17 cellular contexts compared by ENCODE assay signal in genomic region chr6:168276576-168277273, GRCh38. TPM values are rescaled to one million over a fixed set of nuclear protein-coding genes. Genes with fewer than 3 reads are reported as not detected.
"Had no signal": no experiment of that assay in that cellular context is flagged by ENCODE, and none has a peak within 500 bp of the region (broad histone marks: within the 10 kb centered on the region; RNA-seq: fewer than 3 reads in every experiment).

No MANE protein-coding gene starts in this region.

- H3K36me3 Mint-ChIP-seq: naive thymus-derived CD4-positive, alpha-beta T cell; type B pancreatic cell had no signal

- H3K4me3 Mint-ChIP-seq: effector memory CD8-positive, alpha-beta T cell; naive thymus-derived CD4-positive, alpha-beta T cell; type B pancreatic cell had no signal

- H3K27ac ChIP-seq: epithelial cell of prostate, esophagus muscularis mucosa, gastrocnemius medialis, heart right ventricle, sigmoid colon, skin epidermis had no signal

- H3K9me3 Mint-ChIP-seq: effector memory CD8-positive, alpha-beta T cell; type B pancreatic cell had no signal

- H3K4me1 ChIP-seq: esophagus muscularis mucosa, gastrocnemius medialis, sigmoid colon had no signal

- DNase-seq: effector memory CD8-positive, alpha-beta T cell; gastrocnemius medialis; heart right ventricle; islet precursor cell; mammary epithelial cell; naive thymus-derived CD4-positive, alpha-beta T cell; sigmoid colon; stimulated activated CD4-positive, alpha-beta T cell treated with anti-CD3 and anti-CD28 coated beads, Interleukin-2, amount 100 ng/mL, for 48 hours; stimulated activated naive CD4-positive, alpha-beta T cell treated with Interleukin-2 at 50 U/mL for 16 hours had no signal

- H3K9me3 ChIP-seq: esophagus muscularis mucosa, gastrocnemius medialis, heart right ventricle, sigmoid colon had no signal

- H3K4me3 ChIP-seq: esophagus muscularis mucosa, gastrocnemius medialis, heart right ventricle, sigmoid colon, skin epidermis had no signal

- H3K36me3 ChIP-seq: esophagus muscularis mucosa, gastrocnemius medialis, heart right ventricle, sigmoid colon had no signal

- ATAC-seq: effector memory CD8-positive, alpha-beta T cell; gastrocnemius medialis; heart right ventricle; left lobe of liver; naive thymus-derived CD4-positive, alpha-beta T cell had no signal

- H3K27ac Mint-ChIP-seq: effector memory CD8-positive, alpha-beta T cell; naive thymus-derived CD4-positive, alpha-beta T cell; type B pancreatic cell had no signal

RNA-seq across cellular contexts. Expression of gene DACT2, which starts 42.9 kb away (rescaled TPM):
- total RNA-seq: fibroblast of villous mesenchyme, mononuclear cell, pulmonary artery endothelial cell had no signal
- polyA plus RNA-seq: mammary epithelial cell; naive thymus-derived CD4-positive, alpha-beta T cell had no signal
